Comparison of ENCODE assay signal across 1 cellular context in the genomic region with DNA sequence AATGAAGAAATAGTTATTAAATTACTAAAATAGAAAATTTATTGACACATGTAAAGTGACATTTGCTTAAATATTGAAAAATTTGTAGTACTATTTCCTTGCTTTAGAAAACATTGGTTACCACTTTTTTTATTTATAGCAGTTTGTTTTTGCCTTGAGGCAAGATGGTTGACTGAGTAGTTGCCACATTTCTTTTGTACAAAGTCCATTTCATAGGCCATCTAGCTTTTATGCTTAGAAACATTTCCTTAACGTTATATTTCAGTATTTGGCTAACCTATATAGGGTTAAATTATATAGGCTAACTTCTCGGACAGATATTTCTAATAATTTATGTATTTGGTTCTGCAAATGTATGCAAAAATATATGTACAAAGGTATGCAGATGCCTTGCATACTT.
TF ChIP-seq lines count a peak whose summit lies in the region.

No MANE protein-coding gene starts in this region.

TF ChIP-seq in WTC11, 78 proteins besides CTCF, POLR2A, EP300 and RAD21 (continued from another document):
- TF ChIP-seq, protein P1, sequence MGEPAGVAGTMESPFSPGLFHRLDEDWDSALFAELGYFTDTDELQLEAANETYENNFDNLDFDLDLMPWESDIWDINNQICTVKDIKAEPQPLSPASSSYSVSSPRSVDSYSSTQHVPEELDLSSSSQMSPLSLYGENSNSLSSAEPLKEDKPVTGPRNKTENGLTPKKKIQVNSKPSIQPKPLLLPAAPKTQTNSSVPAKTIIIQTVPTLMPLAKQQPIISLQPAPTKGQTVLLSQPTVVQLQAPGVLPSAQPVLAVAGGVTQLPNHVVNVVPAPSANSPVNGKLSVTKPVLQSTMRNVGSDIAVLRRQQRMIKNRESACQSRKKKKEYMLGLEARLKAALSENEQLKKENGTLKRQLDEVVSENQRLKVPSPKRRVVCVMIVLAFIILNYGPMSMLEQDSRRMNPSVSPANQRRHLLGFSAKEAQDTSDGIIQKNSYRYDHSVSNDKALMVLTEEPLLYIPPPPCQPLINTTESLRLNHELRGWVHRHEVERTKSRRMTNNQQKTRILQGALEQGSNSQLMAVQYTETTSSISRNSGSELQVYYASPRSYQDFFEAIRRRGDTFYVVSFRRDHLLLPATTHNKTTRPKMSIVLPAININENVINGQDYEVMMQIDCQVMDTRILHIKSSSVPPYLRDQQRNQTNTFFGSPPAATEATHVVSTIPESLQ (CRISPR knock-in tag; IDR thresholded peaks at IDR 0.05) = no peak
- TF ChIP-seq ZNF671 (CRISPR knock-in tag; IDR thresholded peaks at IDR 0.05) (no peak), GABPB1 (CRISPR knock-in tag; IDR thresholded peaks at IDR 0.05) (no peak)
